Comparison of ENCODE assay signal across 9 cellular contexts in genomic region chr11:64787526-64788320, GRCh38. TPM values are rescaled to one million over a fixed set of nuclear protein-coding genes. Genes with fewer than 3 reads are reported as not detected.
DNase-seq lines count a peak whose midpoint lies in the region; ATAC-seq and TF ChIP-seq lines count a peak whose summit lies in the region.
"Had no signal": no experiment of that assay in that cellular context is flagged by ENCODE, and none has a peak within 500 bp of the region (broad histone marks: within the 10 kb centered on the region; RNA-seq: fewer than 3 reads in every experiment).

No MANE protein-coding gene starts in this region.

- no peaks in the 10 kb centered on the region for H3K27me3 ChIP-seq in heart left ventricle

- POLR2A ChIA-PET in activated naive CD8-positive, alpha-beta T cell treated with anti-CD3 and anti-CD28 coated beads, Interleukin-2, amount 10 ng/mL, durations not matched to agents 7 days and 5 days (lab: Charles Lee), result interaction anchor here (0.9 to 1.4 kb wide), 2 partner anchors 9 to 10 kb away, joined by 4 read pairs; partner anchors contain the start of gene SF1

- H3K36me3 ChIP-seq in heart left ventricle, result peaks cover 0 to 39% (median 15%) of the 10 kb centered on the region in 9 donors

- H3K4me1 Mint-ChIP-seq in activated naive CD8-positive, alpha-beta T cell treated with anti-CD3 and anti-CD28 coated beads, Interleukin-2, amount 10 ng/mL, durations not matched to agents 7 days and 5 days, result peaks cover 3% of the 10 kb centered on the region

- H3K36me3 Mint-ChIP-seq in activated naive CD8-positive, alpha-beta T cell treated with anti-CD3 and anti-CD28 coated beads, Interleukin-2, amount 10 ng/mL, durations not matched to agents 7 days and 5 days, result peaks cover 4% of the 10 kb centered on the region

- no peaks in the 10 kb centered on the region for H3K9me3 ChIP-seq in heart left ventricle

- peak; percentile 73 for ATAC-seq in activated naive CD8-positive, alpha-beta T cell treated with anti-CD3 and anti-CD28 coated beads, Interleukin-2, amount 10 ng/mL, durations not matched to agents 7 days and 5 days (ENCODE audit: low read depth)
- ATAC-seq in heart left ventricle (peak in 3 of 4 donors; percentile 55 to 74 (median 65)), GM21619 (IDR thresholded peaks at IDR 0.05; ENCODE audit: unreplicated experiment) (no peak)

- peak; percentile 51 for DNase-seq in activated T-cell treated with anti-CD3 and anti-CD28 coated beads for 1 hour (ENCODE audit: low read depth)
- no peak for DNase-seq in activated T-cell treated with anti-CD3 and anti-CD28 coated beads for 4 hours
- DNase-seq in RPMI7951 (ENCODE audit: low read depth), result peak; percentile 35
- peak; percentile 65 for DNase-seq in activated naive CD8-positive, alpha-beta T cell treated with anti-CD3 and anti-CD28 coated beads, Interleukin-2, amount 10 ng/mL, durations not matched to agents 7 days and 5 days
- peak in 1 of 5 donors; percentile 61 for DNase-seq in heart left ventricle
- DNase-seq in retina, result peak; percentile 49
- DNase-seq in NCI-H1694 treated with DMSO at 0.1 percent for 48 hours (lab: John Stamatoyannopoulos, UW), result no peak

- H3K27ac Mint-ChIP-seq in activated naive CD8-positive, alpha-beta T cell treated with anti-CD3 and anti-CD28 coated beads, Interleukin-2, amount 10 ng/mL, durations not matched to agents 7 days and 5 days, result no peak overlapping the region
- H3K27ac Mint-ChIP-seq: stimulated activated naive CD8-positive, alpha-beta T cell treated with anti-CD3 and anti-CD28 coated beads, Interleukin-15, Interleukin-2, amounts not matched to agents 100 ng/mL and 50 ng/mL, for 24 hours had no signal

- no peaks in the 10 kb centered on the region for H3K4me1 ChIP-seq in heart left ventricle

- TF ChIP-seq POLR2A in heart left ventricle (IDR thresholded peaks at IDR 0.05), result no peak

- H3K9me3 Mint-ChIP-seq in activated naive CD8-positive, alpha-beta T cell treated with anti-CD3 and anti-CD28 coated beads, Interleukin-2, amount 10 ng/mL, durations not matched to agents 7 days and 5 days, result no peaks in the 10 kb centered on the region
- H3K9me3 Mint-ChIP-seq: stimulated activated naive CD8-positive, alpha-beta T cell treated with anti-CD3 and anti-CD28 coated beads, Interleukin-15, Interleukin-2, amounts not matched to agents 100 ng/mL and 50 ng/mL, for 24 hours had no signal

- peak overlapping the region in 1 of 12 donors; percentile 26 for H3K27ac ChIP-seq in heart left ventricle

- no peak overlapping the region for H3K4me3 ChIP-seq in heart left ventricle

- no peak overlapping the region for H3K4me3 Mint-ChIP-seq in activated naive CD8-positive, alpha-beta T cell treated with anti-CD3 and anti-CD28 coated beads, Interleukin-2, amount 10 ng/mL, durations not matched to agents 7 days and 5 days
- H3K4me3 Mint-ChIP-seq: stimulated activated naive CD8-positive, alpha-beta T cell treated with anti-CD3 and anti-CD28 coated beads, Interleukin-15, Interleukin-2, amounts not matched to agents 100 ng/mL and 50 ng/mL, for 24 hours had no signal

- intact Hi-C loops in heart left ventricle (cut with DNase I), result loop anchor here in 1 of 10 donors (2.0 to 5.0 kb wide), 2 partner anchors 105 to 331 kb away; no protein-coding TSS in a partner anchor

- WGBS in heart left ventricle, 4 donors, result 54 to 58% (median 56%) methylated on average over 15 of the region's 15 CpGs

- TF ChIP-seq CTCF in heart left ventricle (IDR thresholded peaks at IDR 0.05), result peak; percentile 46 to 76 (median 62)

- H3K27me3 Mint-ChIP-seq in activated naive CD8-positive, alpha-beta T cell treated with anti-CD3 and anti-CD28 coated beads, Interleukin-2, amount 10 ng/mL, durations not matched to agents 7 days and 5 days, result no peaks in the 10 kb centered on the region
- H3K27me3 Mint-ChIP-seq: stimulated activated naive CD8-positive, alpha-beta T cell treated with anti-CD3 and anti-CD28 coated beads, Interleukin-15, Interleukin-2, amounts not matched to agents 100 ng/mL and 50 ng/mL, for 24 hours had no signal

RNA-seq across cellular contexts. Expression of gene SF1, which starts 9.4 kb away (rescaled TPM):
- total RNA-seq in RPMI7951 (2014; rRNA removed; shearing (Covaris generic)), result 62.6 and 64.1 TPM in 2 replicates
- total RNA-seq in activated naive CD8-positive, alpha-beta T cell treated with anti-CD3 and anti-CD28 coated beads, Interleukin-2, amount 10 ng/mL, durations not matched to agents 7 days and 5 days, result 100 to 1,000 TPM; 519 to 524 TPM
- 100 to 1,000 TPM; 103 to 349 (median 157) TPM for total RNA-seq in heart left ventricle
- polyA plus RNA-seq in heart left ventricle, result 10 to 100 TPM; 59.2 to 65.5 TPM

RNA-seq across cellular contexts. Expression of gene MAP4K2, which starts 15.3 kb away (rescaled TPM):
- 13.9 and 16.1 TPM in 2 replicates for total RNA-seq in RPMI7951 (2014; rRNA removed; shearing (Covaris generic))
- total RNA-seq in activated naive CD8-positive, alpha-beta T cell treated with anti-CD3 and anti-CD28 coated beads, Interleukin-2, amount 10 ng/mL, durations not matched to agents 7 days and 5 days, result 10 to 100 TPM; 92.0 to 96.2 TPM
- 10 to 100 TPM in 3 of 9 donors, 1 to 10 TPM in 6; 7.0 to 27.5 (median 8.6) TPM for total RNA-seq in heart left ventricle
- 1 to 10 TPM; 7.8 to 9.5 TPM for polyA plus RNA-seq in heart left ventricle

RNA-seq across cellular contexts. Expression of gene MEN1, which starts 22.6 kb away (rescaled TPM):
- 11.7 and 14.8 TPM in 2 replicates for total RNA-seq in RPMI7951 (2014; rRNA removed; shearing (Covaris generic))
- 10 to 100 TPM; 37.4 to 39.0 TPM for total RNA-seq in activated naive CD8-positive, alpha-beta T cell treated with anti-CD3 and anti-CD28 coated beads, Interleukin-2, amount 10 ng/mL, durations not matched to agents 7 days and 5 days
- 10 to 100 TPM in 4 of 9 donors, 1 to 10 TPM in 5; 6.6 to 15.0 (median 9.0) TPM for total RNA-seq in heart left ventricle
- polyA plus RNA-seq in heart left ventricle, result 10 to 100 TPM in 1 of 2 donors, 1 to 10 TPM in 1; 7.2 to 15.2 TPM

RNA-seq across cellular contexts. Expression of gene PYGM, which starts 27.9 kb away (rescaled TPM):
- not detected in 2 replicates for total RNA-seq in RPMI7951 (2014; rRNA removed; shearing (Covaris generic))
- total RNA-seq in activated naive CD8-positive, alpha-beta T cell treated with anti-CD3 and anti-CD28 coated beads, Interleukin-2, amount 10 ng/mL, durations not matched to agents 7 days and 5 days, result 1 to 10 TPM; 3.8 to 7.2 TPM
- total RNA-seq in heart left ventricle, result 100 to 1,000 TPM in 4 of 9 donors, 10 to 100 TPM in 5; 51.6 to 167 (median 89.9) TPM
- 10 to 100 TPM; 10.3 to 71.8 TPM for polyA plus RNA-seq in heart left ventricle

RNA-seq across cellular contexts. Expression of gene RASGRP2, which starts 43.8 kb away (rescaled TPM):
- total RNA-seq in RPMI7951 (2014; rRNA removed; shearing (Covaris generic)), result not detected in 2 replicates
- 100 to 1,000 TPM; 159 to 162 TPM for total RNA-seq in activated naive CD8-positive, alpha-beta T cell treated with anti-CD3 and anti-CD28 coated beads, Interleukin-2, amount 10 ng/mL, durations not matched to agents 7 days and 5 days
- 10 to 100 TPM; 22.2 to 34.0 (median 28.1) TPM for total RNA-seq in heart left ventricle
- polyA plus RNA-seq in heart left ventricle, result 10 to 100 TPM; 16.2 to 78.9 TPM

Comparison
In these comparisons a context has a peak if more than half of its experiments do, and no peak if none do; other contexts are left out.
1. DNase-seq: peak in activated T-cell treated with anti-CD3 and anti-CD28 coated beads for 1 hour (single experiment), RPMI7951 (single experiment), activated naive CD8-positive, alpha-beta T cell treated with anti-CD3 and anti-CD28 coated beads, Interleukin-2, amount 10 ng/mL, durations not matched to agents 7 days and 5 days (single experiment) and retina (single experiment); none in activated T-cell treated with anti-CD3 and anti-CD28 coated beads for 4 hours (single experiment) and NCI-H1694 treated with DMSO at 0.1 percent for 48 hours (single experiment).